9 cellular contexts compared by ENCODE assay signal in the genomic region with DNA sequence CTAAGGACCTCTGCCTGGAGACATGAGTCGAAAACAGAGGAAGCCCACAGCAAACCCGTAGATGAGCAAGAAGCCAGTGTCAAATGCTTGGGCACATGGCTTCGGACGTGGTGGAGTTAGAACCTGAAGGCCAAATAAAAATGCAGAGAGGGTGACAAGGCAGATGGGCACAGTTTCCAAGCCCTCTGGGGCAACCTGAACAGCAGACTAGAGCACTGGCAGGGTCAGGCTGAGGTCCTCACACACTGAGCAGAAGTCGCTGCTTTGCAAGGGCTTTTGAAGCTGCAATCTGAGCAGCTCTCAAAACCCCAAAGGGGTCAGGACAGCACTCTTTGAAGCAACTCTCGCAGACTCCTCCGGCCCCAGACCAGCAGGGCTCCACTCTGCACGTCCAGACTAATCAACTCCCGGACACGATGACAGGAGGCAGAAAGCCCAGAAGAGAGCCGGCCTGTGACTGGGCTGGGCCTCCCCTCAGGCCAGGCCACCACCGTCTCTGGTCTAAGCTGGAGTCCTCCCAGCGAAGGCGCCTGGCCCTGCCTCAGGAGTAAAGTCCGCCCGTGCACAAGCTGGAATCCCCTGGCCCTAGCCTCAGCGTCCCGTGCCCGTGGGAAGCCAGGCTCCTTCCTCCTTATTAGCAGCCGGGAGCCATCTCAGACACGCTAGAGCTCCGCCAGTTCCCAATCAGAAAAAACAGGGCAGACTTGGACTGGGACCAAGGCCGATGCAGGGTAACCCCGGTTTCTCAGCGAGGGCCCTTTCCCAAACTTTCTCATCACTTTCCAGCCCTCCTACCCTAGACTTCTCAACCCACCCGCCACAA. TPM values are rescaled to one million over a fixed set of nuclear protein-coding genes. Genes with fewer than 3 reads are reported as not detected.
DNase-seq lines count a peak whose midpoint lies in the region; ATAC-seq and TF ChIP-seq lines count a peak whose summit lies in the region.
"Had no signal": no experiment of that assay in that cellular context is flagged by ENCODE, and none has a peak within 500 bp of the region (broad histone marks: within the 10 kb centered on the region; RNA-seq: fewer than 3 reads in every experiment).

No MANE protein-coding gene starts in this region.

- TF ChIP-seq CTCF in CD14-positive monocyte (IDR thresholded peaks at IDR 0.05) (no peak), HFF-Myc (IDR thresholded peaks at IDR 0.05; ENCODE audit: low read depth, low read length, missing control alignments) (no peak), activated B cell treated with CpG ODN at 0.5 μM for 24 hours (IDR thresholded peaks at IDR 0.05) (no peak)

- peak overlapping the region; percentile 85 to 96 (median 93) for H3K27ac Mint-ChIP-seq in CD14-positive monocyte
- H3K27ac Mint-ChIP-seq in activated B cell treated with CpG ODN at 0.5 μM for 24 hours, result peak overlapping the region; percentile 87
- peak overlapping the region; percentile 88 to 96 (median 94) for H3K27ac Mint-ChIP-seq in naive thymus-derived CD8-positive, alpha-beta T cell

- intact Hi-C loops in CD14-positive monocyte (cut with micrococcal nuclease) (loop anchor here (2.0 to 5.0 kb wide), 6 partner anchors 15 to 219 kb away; a partner anchor contains a TSS), activated B cell treated with CpG ODN at 0.5 μM for 24 hours (cut with micrococcal nuclease) (loop anchor here (1.0 to 10.0 kb wide), 5 partner anchors 289 to 821 kb away; a partner anchor contains a TSS)

- H3K4me1 Mint-ChIP-seq in CD14-positive monocyte (peaks cover 46% of the 10 kb centered on the region), activated B cell treated with CpG ODN at 0.5 μM for 24 hours (peaks cover 51% of the 10 kb centered on the region)
- H3K4me1 Mint-ChIP-seq in naive thymus-derived CD8-positive, alpha-beta T cell, result peaks cover 25 to 59% (median 56%) of the 10 kb centered on the region in 4 donors

- H3K9me3 Mint-ChIP-seq in CD14-positive monocyte, result no peaks in the 10 kb centered on the region
- no peaks in the 10 kb centered on the region for H3K9me3 Mint-ChIP-seq in activated B cell treated with CpG ODN at 0.5 μM for 24 hours
- no peaks in the 10 kb centered on the region for H3K9me3 Mint-ChIP-seq in naive thymus-derived CD8-positive, alpha-beta T cell

- POLR2A ChIA-PET in activated B cell treated with CpG ODN at 0.5 μM for 24 hours (lab: Charles Lee), result interaction anchor here (0.9 to 8.3 kb wide), 8 partner anchors 9 to 144 kb away, joined by 3 to 112 read pairs (median 6); a partner anchor contains a TSS
- POLR2A ChIA-PET in naive thymus-derived CD8-positive, alpha-beta T cell (lab: Charles Lee), result interaction anchor here (0.5 to 15.6 kb wide), 10 partner anchors 11 to 460 kb away, joined by 3 to 205 read pairs (median 5); a partner anchor contains a TSS

- DNase-seq in CD14-positive monocyte (ENCODE audit: low spot score) (peak; percentile 54), HFF-Myc (ENCODE audit: extremely low read depth, low read depth) (no peak), activated B cell treated with CpG ODN at 0.5 μM for 24 hours (peak; percentile 25), fibroblast of peridontal ligament (ENCODE audit: extremely low read depth) (peak; percentile 36), germinal center (ENCODE audit: low spot score) (no peak)
- no peak for DNase-seq in naive thymus-derived CD8-positive, alpha-beta T cell

- H3K4me3 ChIP-seq in HFF-Myc (replicated peaks; ENCODE audit: low read depth, low read length), result peak overlapping the region; percentile 77

- CTCF ChIA-PET in activated B cell treated with CpG ODN at 0.5 μM for 24 hours (lab: Charles Lee), result interaction anchor here (0.9 to 1.4 kb wide), 2 partner anchors 9 to 13 kb away, joined by 3 to 5 read pairs; no protein-coding TSS in a partner anchor

- no peak for ATAC-seq in activated B cell treated with CpG ODN at 0.5 μM for 24 hours (ENCODE audit: low read depth)
- ATAC-seq in naive thymus-derived CD8-positive, alpha-beta T cell, result no peak
- no peak for ATAC-seq in GM21390 (IDR thresholded peaks at IDR 0.05; ENCODE audit: unreplicated experiment)
- ATAC-seq in GM19455 (IDR thresholded peaks at IDR 0.05; ENCODE audit: unreplicated experiment), result no peak

- H3K36me3 Mint-ChIP-seq in CD14-positive monocyte (peaks cover 7 to 13% of the 10 kb centered on the region in 2 donors), activated B cell treated with CpG ODN at 0.5 μM for 24 hours (ENCODE audit: low read depth) (peaks cover 13% of the 10 kb centered on the region)
- peaks cover 0 to 12% (median 0%) of the 10 kb centered on the region in 3 donors for H3K36me3 Mint-ChIP-seq in naive thymus-derived CD8-positive, alpha-beta T cell

- H3K27me3 Mint-ChIP-seq in CD14-positive monocyte (ENCODE audit: low read depth in 3 of 3), result peaks cover 0 to 3% (median 1%) of the 10 kb centered on the region in 3 donors
- no peaks in the 10 kb centered on the region for H3K27me3 Mint-ChIP-seq in activated B cell treated with CpG ODN at 0.5 μM for 24 hours
- H3K27me3 Mint-ChIP-seq in naive thymus-derived CD8-positive, alpha-beta T cell, result no peaks in the 10 kb centered on the region

- peak overlapping the region; percentile 98 for H3K4me3 Mint-ChIP-seq in CD14-positive monocyte
- peak overlapping the region; percentile 94 for H3K4me3 Mint-ChIP-seq in activated B cell treated with CpG ODN at 0.5 μM for 24 hours
- peak overlapping the region; percentile 90 to 98 (median 94) for H3K4me3 Mint-ChIP-seq in naive thymus-derived CD8-positive, alpha-beta T cell

RNA-seq across cellular contexts. Expression of a gene that starts 0.9 kb away (rescaled TPM):
- polyA plus RNA-seq in CD14-positive monocyte, result 10 to 100 TPM; 60.2 to 77.9 TPM
- 114 and 117 TPM in 2 replicates for total RNA-seq in activated B cell treated with CpG ODN at 0.5 μM for 24 hours
- total RNA-seq in naive thymus-derived CD8-positive, alpha-beta T cell, result 100 to 1,000 TPM; 105 to 110 TPM
- polyA plus RNA-seq in naive thymus-derived CD8-positive, alpha-beta T cell, result 100 to 1,000 TPM in 1 of 3 donors, 10 to 100 TPM in 2; 65.9 to 112 (median 91.5) TPM

RNA-seq across cellular contexts. Expression of a gene that starts 14.1 kb away (rescaled TPM):
- 10 to 100 TPM in 1 of 2 donors, 1 to 10 TPM in 1; 9.2 to 15.0 TPM for polyA plus RNA-seq in CD14-positive monocyte
- total RNA-seq in activated B cell treated with CpG ODN at 0.5 μM for 24 hours, result 82.0 and 85.1 TPM in 2 replicates
- total RNA-seq in naive thymus-derived CD8-positive, alpha-beta T cell, result 10 to 100 TPM; 71.9 to 75.7 TPM
- polyA plus RNA-seq in naive thymus-derived CD8-positive, alpha-beta T cell, result 10 to 100 TPM; 16.8 to 43.1 (median 24.0) TPM

RNA-seq across cellular contexts. Expression of a gene that starts 14.3 kb away (rescaled TPM):
- polyA plus RNA-seq in CD14-positive monocyte, result 10 to 100 TPM; 82.8 to 88.3 TPM
- total RNA-seq in activated B cell treated with CpG ODN at 0.5 μM for 24 hours, result 157 TPM in 2 replicates
- 100 to 1,000 TPM; 139 to 143 TPM for total RNA-seq in naive thymus-derived CD8-positive, alpha-beta T cell
- polyA plus RNA-seq in naive thymus-derived CD8-positive, alpha-beta T cell, result 100 to 1,000 TPM; 173 to 214 (median 191) TPM

RNA-seq across cellular contexts. Expression of a gene that starts 31.9 kb away (rescaled TPM):
- not detected for polyA plus RNA-seq in CD14-positive monocyte
- not detected in 2 replicates for total RNA-seq in activated B cell treated with CpG ODN at 0.5 μM for 24 hours
- not detected for total RNA-seq in naive thymus-derived CD8-positive, alpha-beta T cell
- polyA plus RNA-seq in naive thymus-derived CD8-positive, alpha-beta T cell, result not detected
- total RNA-seq: T-helper 1 cell treated with Interleukin-12 subunit alpha and Interleukin-12 subunit beta and Interleukin-4 antibody, amounts not matched to agents 30 ng/mL and 1 ng/mL, for 36 hours had no signal

RNA-seq across cellular contexts. Expression of a gene that starts 40.2 kb away (rescaled TPM):
- polyA plus RNA-seq in CD14-positive monocyte, result not detected
- not detected in 2 replicates for total RNA-seq in activated B cell treated with CpG ODN at 0.5 μM for 24 hours
- not detected for total RNA-seq in naive thymus-derived CD8-positive, alpha-beta T cell
- polyA plus RNA-seq in naive thymus-derived CD8-positive, alpha-beta T cell, result not detected
- total RNA-seq: T-helper 1 cell treated with Interleukin-12 subunit alpha and Interleukin-12 subunit beta and Interleukin-4 antibody, amounts not matched to agents 30 ng/mL and 1 ng/mL, for 36 hours had no signal

Comparison
In these comparisons a context has a peak if more than half of its experiments do, and no peak if none do; other contexts are left out.
1. DNase-seq: peak in CD14-positive monocyte (single experiment), activated B cell treated with CpG ODN at 0.5 μM for 24 hours (single experiment) and fibroblast of peridontal ligament (single experiment); none in HFF-Myc (single experiment), naive thymus-derived CD8-positive, alpha-beta T cell (0 of 10) and germinal center (single experiment).
2. Peak in every context shown above with its lines, with median percentiles within 50 percentile points of each other: H3K27ac Mint-ChIP-seq and H3K4me3 Mint-ChIP-seq.